22 cellular contexts compared by ENCODE assay signal in genomic region chr16:56748826-56749225, GRCh38. TPM values are rescaled to one million over a fixed set of nuclear protein-coding genes. Genes with fewer than 3 reads are reported as not detected.
DNase-seq lines count a peak whose midpoint lies in the region; ATAC-seq and TF ChIP-seq lines count a peak whose summit lies in the region.
"Had no signal": no experiment of that assay in that cellular context is flagged by ENCODE, and none has a peak within 500 bp of the region (broad histone marks: within the 10 kb centered on the region; RNA-seq: fewer than 3 reads in every experiment).

No MANE protein-coding gene starts in this region.

- DNase-seq in activated CD8-positive, alpha-beta T cell treated with anti-CD3 and anti-CD28 coated beads, Interleukin-2, amount 10 ng/mL, durations not matched to agents 7 days and 5 days: no peak
- DNase-seq in activated CD8-positive, alpha-beta T cell treated with anti-CD3 and anti-CD28 coated beads for 36 hours: no peak
- DNase-seq in activated naive CD8-positive, alpha-beta T cell treated with anti-CD3 and anti-CD28 coated beads, Interleukin-2, amount 10 ng/mL, durations not matched to agents 7 days and 5 days: no peak
- DNase-seq in myocyte (ENCODE audit: low read depth) (peak; percentile 41), thyroid gland (peak; percentile 31 to 51), NCI-H2227 (lab: John Stamatoyannopoulos, UW; ENCODE audit: unreplicated experiment) (no peak), MM.1S (no peak)
- DNase-seq in stimulated activated CD8-positive, alpha-beta memory T cell treated with anti-CD3 and anti-CD28 coated beads, Interleukin-4, amount 100 ng/mL, for 48 hours: no peak
- DNase-seq: Caco-2; DMS79 treated with DMSO at 0.1 percent for 48 hours; H9; immature natural killer cell; naive thymus-derived CD8-positive, alpha-beta T cell; NCI-H526; ovary; stimulated activated CD4-positive, alpha-beta T cell treated with anti-CD3 and anti-CD28 coated beads, Interleukin-15, amount 100 ng/mL, for 24 hours; transverse colon had no signal

- no peak for TF ChIP-seq CTCF in activated CD8-positive, alpha-beta T cell treated with anti-CD3 and anti-CD28 coated beads for 36 hours (IDR thresholded peaks at IDR 0.05)
- no peak for TF ChIP-seq CTCF in thyroid gland (IDR thresholded peaks at IDR 0.05)
- no peak for TF ChIP-seq CTCF in MM.1S (IDR thresholded peaks at IDR 0.05; ENCODE audit: low read length)

- H3F3A ChIP-seq in MM.1S (ENCODE audit: insufficient read depth, low read length): no peaks in the 10 kb centered on the region

- H3K9me3 ChIP-seq in thyroid gland (no peaks in the 10 kb centered on the region), MM.1S (replicated peaks; ENCODE audit: insufficient read depth, low read length) (no peaks in the 10 kb centered on the region)
- H3K9me3 ChIP-seq: ovary, transverse colon had no signal

- POLR2A ChIA-PET in activated CD8-positive, alpha-beta T cell treated with anti-CD3 and anti-CD28 coated beads, Interleukin-2, amount 10 ng/mL, durations not matched to agents 7 days and 5 days (lab: Charles Lee): no interaction called here
- POLR2A ChIA-PET in activated CD8-positive, alpha-beta T cell treated with anti-CD3 and anti-CD28 coated beads for 36 hours (lab: Charles Lee): interaction anchor here (0.7 to 1.2 kb wide), 3 partner anchors 12 to 20 kb away, joined by 3 to 4 read pairs (median 3); no protein-coding TSS in a partner anchor
- POLR2A ChIA-PET in activated naive CD8-positive, alpha-beta T cell treated with anti-CD3 and anti-CD28 coated beads, Interleukin-2, amount 10 ng/mL, durations not matched to agents 7 days and 5 days (lab: Charles Lee): no interaction called here

- no peaks in the 10 kb centered on the region for H3K9me2 ChIP-seq in MM.1S (replicated peaks; ENCODE audit: insufficient read depth, low read length)

- H3K4me2 ChIP-seq in MM.1S (ENCODE audit: low read depth, low read length): no peak overlapping the region

- H3K36me3 ChIP-seq in thyroid gland (no peaks in the 10 kb centered on the region), MM.1S (replicated peaks; ENCODE audit: insufficient read depth, low read length) (0 out of 2 replicates have a peak, but pooled peaks cover 6% of the 10 kb centered on the region)
- H3K36me3 ChIP-seq: ovary, transverse colon had no signal

- CTCF ChIA-PET in activated CD8-positive, alpha-beta T cell treated with anti-CD3 and anti-CD28 coated beads, Interleukin-2, amount 10 ng/mL, durations not matched to agents 7 days and 5 days (lab: Charles Lee): interaction anchor here (1.5 kb wide), 1 partner anchor 47 kb away, joined by 4 read pairs; no protein-coding TSS in a partner anchor
- CTCF ChIA-PET in activated CD8-positive, alpha-beta T cell treated with anti-CD3 and anti-CD28 coated beads for 36 hours (lab: Charles Lee): no interaction called here

- H3K27me3 Mint-ChIP-seq in activated CD8-positive, alpha-beta T cell treated with anti-CD3 and anti-CD28 coated beads, Interleukin-2, amount 10 ng/mL, durations not matched to agents 7 days and 5 days (ENCODE audit: low read depth): no peaks in the 10 kb centered on the region
- H3K27me3 Mint-ChIP-seq in activated CD8-positive, alpha-beta T cell treated with anti-CD3 and anti-CD28 coated beads for 36 hours: no peaks in the 10 kb centered on the region
- H3K27me3 Mint-ChIP-seq in activated naive CD8-positive, alpha-beta T cell treated with anti-CD3 and anti-CD28 coated beads, Interleukin-2, amount 10 ng/mL, durations not matched to agents 7 days and 5 days: no peaks in the 10 kb centered on the region
- H3K27me3 Mint-ChIP-seq: B cell; naive thymus-derived CD8-positive, alpha-beta T cell had no signal

- peaks cover 41% of the 10 kb centered on the region for H3K36me3 Mint-ChIP-seq in activated CD8-positive, alpha-beta T cell treated with anti-CD3 and anti-CD28 coated beads, Interleukin-2, amount 10 ng/mL, durations not matched to agents 7 days and 5 days (ENCODE audit: low read depth)
- H3K36me3 Mint-ChIP-seq in activated CD8-positive, alpha-beta T cell treated with anti-CD3 and anti-CD28 coated beads for 36 hours (ENCODE audit: low read depth): peaks cover 33% of the 10 kb centered on the region
- peaks cover 34% of the 10 kb centered on the region for H3K36me3 Mint-ChIP-seq in activated naive CD8-positive, alpha-beta T cell treated with anti-CD3 and anti-CD28 coated beads, Interleukin-2, amount 10 ng/mL, durations not matched to agents 7 days and 5 days

- no peak for ATAC-seq in activated CD8-positive, alpha-beta T cell treated with anti-CD3 and anti-CD28 coated beads, Interleukin-2, amount 10 ng/mL, durations not matched to agents 7 days and 5 days
- ATAC-seq in activated CD8-positive, alpha-beta T cell treated with anti-CD3 and anti-CD28 coated beads for 36 hours: no peak
- no peak for ATAC-seq in activated naive CD8-positive, alpha-beta T cell treated with anti-CD3 and anti-CD28 coated beads, Interleukin-2, amount 10 ng/mL, durations not matched to agents 7 days and 5 days (ENCODE audit: low read depth)
- ATAC-seq: GM12878; left lobe of liver; naive thymus-derived CD8-positive, alpha-beta T cell; sciatic nerve had no signal

- no peaks in the 10 kb centered on the region for H3K27me3 ChIP-seq in thyroid gland
- H3K27me3 ChIP-seq in MM.1S (replicated peaks; ENCODE audit: insufficient read depth, low read length): no peaks in the 10 kb centered on the region
- H3K27me3 ChIP-seq: ovary, transverse colon had no signal

- no peaks in the 10 kb centered on the region for H4K20me1 ChIP-seq in MM.1S (ENCODE audit: insufficient read depth, low read length)

- H3K4me1 Mint-ChIP-seq in activated CD8-positive, alpha-beta T cell treated with anti-CD3 and anti-CD28 coated beads, Interleukin-2, amount 10 ng/mL, durations not matched to agents 7 days and 5 days (ENCODE audit: low read depth): peaks cover 3% of the 10 kb centered on the region
- peaks cover 34% of the 10 kb centered on the region for H3K4me1 Mint-ChIP-seq in activated CD8-positive, alpha-beta T cell treated with anti-CD3 and anti-CD28 coated beads for 36 hours (ENCODE audit: low read depth)
- H3K4me1 Mint-ChIP-seq in activated naive CD8-positive, alpha-beta T cell treated with anti-CD3 and anti-CD28 coated beads, Interleukin-2, amount 10 ng/mL, durations not matched to agents 7 days and 5 days: peaks cover 12% of the 10 kb centered on the region

- intact Hi-C loops in activated CD8-positive, alpha-beta T cell treated with anti-CD3 and anti-CD28 coated beads for 36 hours (cut with micrococcal nuclease): no loop called here
- intact Hi-C loops in thyroid gland (cut with DNase I): no loop called here

- no peak overlapping the region for H3K4me3 Mint-ChIP-seq in activated CD8-positive, alpha-beta T cell treated with anti-CD3 and anti-CD28 coated beads, Interleukin-2, amount 10 ng/mL, durations not matched to agents 7 days and 5 days
- no peak overlapping the region for H3K4me3 Mint-ChIP-seq in activated CD8-positive, alpha-beta T cell treated with anti-CD3 and anti-CD28 coated beads for 36 hours
- no peak overlapping the region for H3K4me3 Mint-ChIP-seq in activated naive CD8-positive, alpha-beta T cell treated with anti-CD3 and anti-CD28 coated beads, Interleukin-2, amount 10 ng/mL, durations not matched to agents 7 days and 5 days
- H3K4me3 Mint-ChIP-seq: B cell; H9; immature natural killer cell; naive thymus-derived CD8-positive, alpha-beta T cell had no signal

- no peak overlapping the region for H2AFZ ChIP-seq in MM.1S (ENCODE audit: low read length)

- H3K4me1 ChIP-seq in thyroid gland (peaks cover 64 to 76% of the 10 kb centered on the region in 2 donors), MM.1S (ENCODE audit: low read length) (no peaks in the 10 kb centered on the region)

- peak overlapping the region; percentile 9 for H3K27ac Mint-ChIP-seq in activated CD8-positive, alpha-beta T cell treated with anti-CD3 and anti-CD28 coated beads, Interleukin-2, amount 10 ng/mL, durations not matched to agents 7 days and 5 days
- no peak overlapping the region for H3K27ac Mint-ChIP-seq in activated CD8-positive, alpha-beta T cell treated with anti-CD3 and anti-CD28 coated beads for 36 hours
- peak overlapping the region; percentile 18 for H3K27ac Mint-ChIP-seq in activated naive CD8-positive, alpha-beta T cell treated with anti-CD3 and anti-CD28 coated beads, Interleukin-2, amount 10 ng/mL, durations not matched to agents 7 days and 5 days
- H3K27ac Mint-ChIP-seq: B cell had no signal

- H3K4me3 ChIP-seq in thyroid gland (replicated peaks in 1 of 3) (no peak overlapping the region), MM.1S (ENCODE audit: low read length) (no peak overlapping the region)
- H3K4me3 ChIP-seq: GM12878, ovary, SK-N-MC, transverse colon had no signal

- H3K27ac ChIP-seq in thyroid gland (peak overlapping the region; percentile 81 to 94 (median 90)), MM.1S (ENCODE audit: low read length) (no peak overlapping the region)
- H3K27ac ChIP-seq: SK-N-MC had no signal

- peaks cover 5% of the 10 kb centered on the region for H3K9me3 Mint-ChIP-seq in activated CD8-positive, alpha-beta T cell treated with anti-CD3 and anti-CD28 coated beads, Interleukin-2, amount 10 ng/mL, durations not matched to agents 7 days and 5 days (ENCODE audit: insufficient read depth)
- H3K9me3 Mint-ChIP-seq in activated CD8-positive, alpha-beta T cell treated with anti-CD3 and anti-CD28 coated beads for 36 hours: no peaks in the 10 kb centered on the region
- peaks cover 3% of the 10 kb centered on the region for H3K9me3 Mint-ChIP-seq in activated naive CD8-positive, alpha-beta T cell treated with anti-CD3 and anti-CD28 coated beads, Interleukin-2, amount 10 ng/mL, durations not matched to agents 7 days and 5 days

- H3K9ac ChIP-seq in MM.1S (ENCODE audit: low read length): no peak overlapping the region

- peaks cover 31% of the 10 kb centered on the region for H3K79me2 ChIP-seq in MM.1S (ENCODE audit: low read length)

- TF ChIP-seq POLR2A in thyroid gland (IDR thresholded peaks at IDR 0.05): peak in 1 of 2 donors; percentile 12

- 49 to 55% methylated on average over 3 of the region's 3 CpGs for WGBS in thyroid gland, 2 donors

RNA-seq across cellular contexts. Expression of gene NUP93, which starts 18.9 kb away (rescaled TPM):
- 100 to 1,000 TPM; 129 to 143 TPM for total RNA-seq in activated CD8-positive, alpha-beta T cell treated with anti-CD3 and anti-CD28 coated beads, Interleukin-2, amount 10 ng/mL, durations not matched to agents 7 days and 5 days
- 100 to 1,000 TPM; 171 to 191 TPM for total RNA-seq in activated CD8-positive, alpha-beta T cell treated with anti-CD3 and anti-CD28 coated beads for 36 hours
- total RNA-seq in activated naive CD8-positive, alpha-beta T cell treated with anti-CD3 and anti-CD28 coated beads, Interleukin-2, amount 10 ng/mL, durations not matched to agents 7 days and 5 days: 10 to 100 TPM; 89.5 to 92.5 TPM
- total RNA-seq in myocyte: 114 and 151 TPM in 2 replicates
- polyA plus RNA-seq in myocyte (2012): 144 TPM
- total RNA-seq in thyroid gland: 100 to 1,000 TPM in 2 of 4 donors, 10 to 100 TPM in 2; 70.1 to 150 (median 97.4) TPM

Comparison
In these comparisons a context has a peak if more than half of its experiments do, and no peak if none do; other contexts are left out.
1. DNase-seq: peak in myocyte (single experiment) and thyroid gland (2 of 2); none in activated CD8-positive, alpha-beta T cell treated with anti-CD3 and anti-CD28 coated beads, Interleukin-2, amount 10 ng/mL, durations not matched to agents 7 days and 5 days (single experiment), activated CD8-positive, alpha-beta T cell treated with anti-CD3 and anti-CD28 coated beads for 36 hours (single experiment), activated naive CD8-positive, alpha-beta T cell treated with anti-CD3 and anti-CD28 coated beads, Interleukin-2, amount 10 ng/mL, durations not matched to agents 7 days and 5 days (single experiment), stimulated activated CD8-positive, alpha-beta memory T cell treated with anti-CD3 and anti-CD28 coated beads, Interleukin-4, amount 100 ng/mL, for 48 hours (single experiment), NCI-H2227 (single experiment) and MM.1S (single experiment).